1 cellular context compared by ENCODE assay signal in genomic region chr19:21604351-21604926, GRCh38.
TF ChIP-seq lines count a peak whose summit lies in the region.

No MANE protein-coding gene starts in this region.

TF ChIP-seq in SK-N-SH treated with all-trans-retinoic acid at 6 μM for 48 hours, 23 proteins besides CTCF, POLR2A, EP300 and RAD21 (continued from another document):
- TF ChIP-seq ZFP3 (CRISPR knock-in tag; IDR thresholded peaks at IDR 0.05): no peak
- no peak for TF ChIP-seq PPARA (CRISPR knock-in tag; IDR thresholded peaks at IDR 0.05; ENCODE audit: borderline replicate concordance)
